Comparison of ENCODE assay signal across 1 cellular context in the genomic region with DNA sequence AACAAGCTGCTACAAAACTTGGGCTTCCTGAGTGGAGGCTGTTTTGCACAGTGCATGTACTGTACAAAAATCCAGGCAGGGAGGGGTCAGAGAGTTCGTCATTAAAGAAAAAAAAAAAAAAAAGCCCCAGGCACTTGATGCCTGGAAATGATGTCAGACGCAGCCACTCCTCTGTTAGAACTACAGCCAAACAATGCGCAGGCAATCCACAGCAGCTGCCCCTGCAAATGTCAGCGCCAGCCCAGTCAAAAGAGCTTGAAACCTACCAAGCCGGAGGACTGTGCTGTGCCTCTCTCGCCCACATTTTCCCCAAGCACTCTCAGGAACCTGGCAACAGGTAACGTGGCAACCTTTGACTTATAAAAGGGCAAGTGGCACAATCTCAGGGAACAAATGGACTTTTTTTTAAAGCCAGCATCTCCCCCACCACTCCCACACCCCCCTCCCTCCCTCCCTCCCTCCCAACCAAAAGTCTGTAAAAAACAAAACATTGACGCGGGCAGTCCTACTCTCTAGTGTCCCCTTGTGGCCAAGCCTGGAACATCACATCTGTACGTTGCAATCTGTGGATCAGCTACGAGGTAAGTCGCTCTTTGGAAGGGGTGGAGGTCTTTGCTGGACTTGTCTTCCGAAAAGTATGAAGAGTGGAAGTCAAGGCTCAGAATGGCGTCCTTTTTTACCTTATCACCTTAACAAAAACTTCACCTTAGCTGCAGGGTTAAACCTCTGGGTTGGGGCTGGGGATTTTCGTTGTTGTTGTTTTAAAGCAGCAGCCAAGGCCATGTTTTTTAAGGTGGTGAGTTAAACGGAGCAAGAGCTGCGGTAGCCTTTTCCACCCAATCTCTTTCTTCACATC.
TF ChIP-seq lines count a peak whose summit lies in the region.

No MANE protein-coding gene starts in this region.

TF ChIP-seq in K562, 482 proteins besides CTCF, POLR2A, EP300 and RAD21 (continued from another document):
- peak in 1 of 2 experiments; percentile 37 for TF ChIP-seq E2F6 (IDR thresholded peaks at IDR 0.05; ENCODE audit: borderline replicate concordance in 1 of 2, extremely low read depth in 1 of 2, insufficient read depth in 1 of 2, insufficient read length in 1 of 2, low read depth in 1 of 2, low read length in 1 of 2, poor library complexity in 1 of 2, severe bottlenecking in 1 of 2)
- peak; percentile 39 for TF ChIP-seq MAFK (IDR thresholded peaks at IDR 0.05; ENCODE audit: low read length)
- peak; percentile 79; the same call in 1 of the 2 replicates for TF ChIP-seq THRB (CRISPR knock-in tag; conservative IDR thresholded peaks at IDR 0.05)
- TF ChIP-seq ZC3H4 (CRISPR knock-in tag; IDR thresholded peaks at IDR 0.05; ENCODE audit: borderline replicate concordance), result no peak
- no peak for TF ChIP-seq L3MBTL2 (IDR thresholded peaks at IDR 0.05)
- TF ChIP-seq ZNF282 (CRISPR knock-in tag; IDR thresholded peaks at IDR 0.05), result no peak
- TF ChIP-seq CCNT2 (IDR thresholded peaks at IDR 0.05; ENCODE audit: borderline replicate concordance, extremely low read depth, insufficient read length, low read depth, low read length), result peak; percentile 27
- no peak for TF ChIP-seq ILK (tag; IDR thresholded peaks at IDR 0.05; ENCODE audit: borderline replicate concordance, low read depth)
- no peak for TF ChIP-seq MYNN (IDR thresholded peaks at IDR 0.05)
- TF ChIP-seq MYNN (CRISPR knock-in tag; IDR thresholded peaks at IDR 0.05), result no peak
- no peak for TF ChIP-seq ZBTB2 (IDR thresholded peaks at IDR 0.05)
- peak; percentile 2 for TF ChIP-seq NEUROD1 (IDR thresholded peaks at IDR 0.05; ENCODE audit: borderline replicate concordance, low read depth, low read length, partially characterized antibody)
- TF ChIP-seq, protein P1, sequence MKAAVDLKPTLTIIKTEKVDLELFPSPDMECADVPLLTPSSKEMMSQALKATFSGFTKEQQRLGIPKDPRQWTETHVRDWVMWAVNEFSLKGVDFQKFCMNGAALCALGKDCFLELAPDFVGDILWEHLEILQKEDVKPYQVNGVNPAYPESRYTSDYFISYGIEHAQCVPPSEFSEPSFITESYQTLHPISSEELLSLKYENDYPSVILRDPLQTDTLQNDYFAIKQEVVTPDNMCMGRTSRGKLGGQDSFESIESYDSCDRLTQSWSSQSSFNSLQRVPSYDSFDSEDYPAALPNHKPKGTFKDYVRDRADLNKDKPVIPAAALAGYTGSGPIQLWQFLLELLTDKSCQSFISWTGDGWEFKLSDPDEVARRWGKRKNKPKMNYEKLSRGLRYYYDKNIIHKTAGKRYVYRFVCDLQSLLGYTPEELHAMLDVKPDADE (conservative IDR thresholded peaks at IDR 0.05; ENCODE audit: control insufficient read depth, low read depth, low read length), result 0 out of 2 replicates have a peak, but pooled peaks have one; percentile 15
- TF ChIP-seq PHF8 (IDR thresholded peaks at IDR 0.05; ENCODE audit: borderline replicate concordance, low read length), result peak; percentile 43; the same call in 1 of the 2 replicates
- TF ChIP-seq, protein P2, sequence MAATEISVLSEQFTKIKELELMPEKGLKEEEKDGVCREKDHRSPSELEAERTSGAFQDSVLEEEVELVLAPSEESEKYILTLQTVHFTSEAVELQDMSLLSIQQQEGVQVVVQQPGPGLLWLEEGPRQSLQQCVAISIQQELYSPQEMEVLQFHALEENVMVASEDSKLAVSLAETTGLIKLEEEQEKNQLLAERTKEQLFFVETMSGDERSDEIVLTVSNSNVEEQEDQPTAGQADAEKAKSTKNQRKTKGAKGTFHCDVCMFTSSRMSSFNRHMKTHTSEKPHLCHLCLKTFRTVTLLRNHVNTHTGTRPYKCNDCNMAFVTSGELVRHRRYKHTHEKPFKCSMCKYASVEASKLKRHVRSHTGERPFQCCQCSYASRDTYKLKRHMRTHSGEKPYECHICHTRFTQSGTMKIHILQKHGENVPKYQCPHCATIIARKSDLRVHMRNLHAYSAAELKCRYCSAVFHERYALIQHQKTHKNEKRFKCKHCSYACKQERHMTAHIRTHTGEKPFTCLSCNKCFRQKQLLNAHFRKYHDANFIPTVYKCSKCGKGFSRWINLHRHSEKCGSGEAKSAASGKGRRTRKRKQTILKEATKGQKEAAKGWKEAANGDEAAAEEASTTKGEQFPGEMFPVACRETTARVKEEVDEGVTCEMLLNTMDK (IDR thresholded peaks at IDR 0.05; ENCODE audit: borderline replicate concordance, insufficient read depth, low read depth, low read length, poor library complexity, severe bottlenecking), result peak; percentile 86
- TF ChIP-seq ZNF280B (CRISPR knock-in tag; IDR thresholded peaks at IDR 0.05), result no peak
- TF ChIP-seq JUND (IDR thresholded peaks at IDR 0.05; ENCODE audit: borderline replicate concordance, low read depth, low read length), result peak; percentile 82
- peak; percentile 83; the same call in 2 of the 3 replicates for TF ChIP-seq JUND (tag; IDR thresholded peaks at IDR 0.05; ENCODE audit: borderline replicate concordance, low read depth, low read length)
- peak; percentile 2; the same call in 1 of the 2 replicates for TF ChIP-seq BRD4 (IDR thresholded peaks at IDR 0.05)
- TF ChIP-seq ZNF740 (CRISPR knock-in tag; IDR thresholded peaks at IDR 0.05), result peak; percentile 79
- TF ChIP-seq ZNF740 (tag; IDR thresholded peaks at IDR 0.05), result peak in 1 of 2 experiments; percentile 87; a peak in 2 of 4 replicates
- no peak for TF ChIP-seq RBM15 (IDR thresholded peaks at IDR 0.05; ENCODE audit: insufficient read depth, low read length)
- 0 out of 2 replicates have a peak, but pooled peaks have one; percentile 47 for TF ChIP-seq ZNF830 (CRISPR knock-in tag; IDR thresholded peaks at IDR 0.05)
- TF ChIP-seq MAFG (tag; conservative IDR thresholded peaks at IDR 0.05), result 0 out of 2 replicates have a peak, but pooled peaks have one; percentile 14
- 0 out of 2 replicates have a peak, but pooled peaks have one; percentile 19 for TF ChIP-seq CHD2 (IDR thresholded peaks at IDR 0.05; ENCODE audit: low read depth, low read length)
- no peak for TF ChIP-seq MAFF (IDR thresholded peaks at IDR 0.05; ENCODE audit: low read length)
- TF ChIP-seq, protein P3, sequence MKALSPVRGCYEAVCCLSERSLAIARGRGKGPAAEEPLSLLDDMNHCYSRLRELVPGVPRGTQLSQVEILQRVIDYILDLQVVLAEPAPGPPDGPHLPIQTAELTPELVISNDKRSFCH (CRISPR knock-in tag; IDR thresholded peaks at IDR 0.05), result no peak
- TF ChIP-seq, protein P3 (tag; IDR thresholded peaks at IDR 0.05), result peak; percentile 16; the same call in 1 of the 2 replicates
- TF ChIP-seq ZNF584 (CRISPR knock-in tag; IDR thresholded peaks at IDR 0.05; ENCODE audit: low read depth), result no peak
